Comparison of ENCODE assay signal across 29 cellular contexts in genomic region chr15:68078365-68078764, GRCh38. TPM values are rescaled to one million over a fixed set of nuclear protein-coding genes. Genes with fewer than 3 reads are reported as not detected.
DNase-seq lines count a peak whose midpoint lies in the region; ATAC-seq, FAIRE-seq and TF ChIP-seq lines count a peak whose summit lies in the region.
"Had no signal": no experiment of that assay in that cellular context is flagged by ENCODE, and none has a peak within 500 bp of the region (broad histone marks: within the 10 kb centered on the region; RNA-seq: fewer than 3 reads in every experiment).

No MANE protein-coding gene starts in this region.

- H3K4me1 Mint-ChIP-seq in natural killer cell, result peaks cover 76 to 80% of the 10 kb centered on the region in 2 donors
- H3K4me1 Mint-ChIP-seq in natural killer cell treated with Interleukin-12 subunit alpha and Interleukin-12 subunit beta and Interleukin-15 and Interleukin-18, amount 100 ng/mL, for 72 hours (ENCODE audit: low read depth in 2 of 2), result peaks cover 50 to 67% of the 10 kb centered on the region in 2 donors
- H3K4me1 Mint-ChIP-seq in activated naive CD8-positive, alpha-beta T cell treated with anti-CD3 and anti-CD28 coated beads, Interleukin-2, amount 50 U/mL, for 24 hours, result peaks cover 79% of the 10 kb centered on the region

- H3K9me3 ChIP-seq in mucosa of descending colon, result no peaks in the 10 kb centered on the region
- H3K9me3 ChIP-seq: gastroesophageal sphincter, tibial nerve had no signal

- no peaks in the 10 kb centered on the region for H3K36me3 Mint-ChIP-seq in natural killer cell
- H3K36me3 Mint-ChIP-seq in natural killer cell treated with Interleukin-12 subunit alpha and Interleukin-12 subunit beta and Interleukin-15 and Interleukin-18, amount 100 ng/mL, for 72 hours, result no peaks in the 10 kb centered on the region
- peaks cover 1% of the 10 kb centered on the region for H3K36me3 Mint-ChIP-seq in activated naive CD8-positive, alpha-beta T cell treated with anti-CD3 and anti-CD28 coated beads, Interleukin-2, amount 50 U/mL, for 24 hours (ENCODE audit: low read depth)

- H3K4me3 ChIP-seq in mucosa of descending colon, result no peak overlapping the region
- H3K4me3 ChIP-seq: hepatocyte, tibial nerve had no signal

- ATAC-seq in natural killer cell, result peak; percentile 62 to 69 (median 68)
- ATAC-seq in natural killer cell treated with Interleukin-12 subunit alpha and Interleukin-12 subunit beta and Interleukin-15 and Interleukin-18, amount 100 ng/mL, for 72 hours, result no peak
- peak; percentile 65 for ATAC-seq in activated naive CD8-positive, alpha-beta T cell treated with anti-CD3 and anti-CD28 coated beads, Interleukin-2, amount 50 U/mL, for 24 hours
- peak; percentile 74 for ATAC-seq in mucosa of descending colon
- no peak for ATAC-seq in HG03159 (IDR thresholded peaks at IDR 0.05; ENCODE audit: unreplicated experiment)
- ATAC-seq in GM21360 (IDR thresholded peaks at IDR 0.05; ENCODE audit: unreplicated experiment), result no peak
- ATAC-seq: gastroesophageal sphincter, Panc1, right cardiac atrium had no signal

- H3K4me1 ChIP-seq in mucosa of descending colon (ENCODE audit: low read depth), result peaks cover 15% of the 10 kb centered on the region

- TF ChIP-seq POLR2A in H54 (IDR thresholded peaks at IDR 0.05; ENCODE audit: low read depth, low read length), result no peak

- peak overlapping the region; percentile 16 to 75 for H3K27ac Mint-ChIP-seq in natural killer cell
- H3K27ac Mint-ChIP-seq in natural killer cell treated with Interleukin-12 subunit alpha and Interleukin-12 subunit beta and Interleukin-15 and Interleukin-18, amount 100 ng/mL, for 72 hours, result no peak overlapping the region
- no peak overlapping the region for H3K27ac Mint-ChIP-seq in activated naive CD8-positive, alpha-beta T cell treated with anti-CD3 and anti-CD28 coated beads, Interleukin-2, amount 50 U/mL, for 24 hours
- H3K27ac Mint-ChIP-seq: activated CD4-positive, alpha-beta T cell treated with anti-CD3 and anti-CD28 coated beads, Interleukin-2, amount 10 ng/mL, durations not matched to agents 24 days and 14 days; activated T-cell treated with anti-CD3 and anti-CD28 coated beads, Interleukin-2, amount 50 U/mL, for 24 hours had no signal

- no peaks in the 10 kb centered on the region for H3K36me3 ChIP-seq in mucosa of descending colon (ENCODE audit: low read depth)
- H3K36me3 ChIP-seq: brain microvascular endothelial cell, gastroesophageal sphincter, tibial nerve, WERI-Rb-1 had no signal

- H3K27me3 Mint-ChIP-seq in natural killer cell (ENCODE audit: low read depth in 2 of 2), result no peaks in the 10 kb centered on the region
- H3K27me3 Mint-ChIP-seq in natural killer cell treated with Interleukin-12 subunit alpha and Interleukin-12 subunit beta and Interleukin-15 and Interleukin-18, amount 100 ng/mL, for 72 hours, result no peaks in the 10 kb centered on the region
- no peaks in the 10 kb centered on the region for H3K27me3 Mint-ChIP-seq in activated naive CD8-positive, alpha-beta T cell treated with anti-CD3 and anti-CD28 coated beads, Interleukin-2, amount 50 U/mL, for 24 hours
- H3K27me3 Mint-ChIP-seq: activated CD4-positive, alpha-beta T cell treated with anti-CD3 and anti-CD28 coated beads, Interleukin-2, amount 10 ng/mL, durations not matched to agents 24 days and 14 days; activated T-cell treated with anti-CD3 and anti-CD28 coated beads, Interleukin-2, amount 50 U/mL, for 24 hours had no signal

- DNase-seq in natural killer cell, result no peak
- no peak for DNase-seq in natural killer cell treated with Interleukin-12 subunit alpha and Interleukin-12 subunit beta and Interleukin-15 and Interleukin-18, amount 100 ng/mL, for 72 hours (ENCODE audit: low spot score)
- no peak for DNase-seq in activated naive CD8-positive, alpha-beta T cell treated with anti-CD3 and anti-CD28 coated beads, Interleukin-2, amount 50 U/mL, for 24 hours
- no peak for DNase-seq in mucosa of descending colon
- no peak for DNase-seq in H54 (ENCODE audit: insufficient read length, low spot score)
- DNase-seq in GM19239 (ENCODE audit: insufficient read length, low spot score), result no peak
- DNase-seq: activated CD4-positive, alpha-beta T cell treated with anti-CD3 and anti-CD28 coated beads, Interleukin-2, amount 10 ng/mL, durations not matched to agents 24 days and 14 days; activated effector memory CD4-positive, alpha-beta T cell treated with anti-CD3 and anti-CD28 coated beads, Interleukin-2, amount 50 U/mL, for 16 hours; activated T-cell treated with anti-CD3 and anti-CD28 coated beads, Interleukin-2, amount 50 U/mL, for 24 hours; amniotic stem cell; brain microvascular endothelial cell; DMS 273 treated with DMSO at 0.1 percent for 48 hours; mammary epithelial cell; NCI-H1436 treated with DMSO at 0.1 percent for 48 hours; NCI-H226; NCI-H69; posterior cingulate gyrus; right cardiac atrium; SHP77 treated with DMSO at 0.1 percent for 48 hours; stimulated activated CD8-positive, alpha-beta memory T cell treated with anti-CD3 and anti-CD28 coated beads, Interleukin-4, amount 100 ng/mL, for 48 hours; SW 1271; WERI-Rb-1 had no signal

- FAIRE-seq in H54 (lab: Jason Lieb, UNC) (no peak), GM19239 (lab: Jason Lieb, UNC) (no peak)
- FAIRE-seq: GM12892 had no signal

- intact Hi-C loops in natural killer cell (cut with micrococcal nuclease) (loop anchor here (5.0 kb wide), 1 partner anchor 34 kb away; no protein-coding TSS in a partner anchor), mucosa of descending colon (cut with DNase I, micrococcal nuclease) (no loop called here)

- TF ChIP-seq CTCF in natural killer cell (IDR thresholded peaks at IDR 0.05), result no peak
- no peak for TF ChIP-seq CTCF in mucosa of descending colon (IDR thresholded peaks at IDR 0.05)

- peak overlapping the region; percentile 2 for H3K4me3 Mint-ChIP-seq in natural killer cell
- no peak overlapping the region for H3K4me3 Mint-ChIP-seq in natural killer cell treated with Interleukin-12 subunit alpha and Interleukin-12 subunit beta and Interleukin-15 and Interleukin-18, amount 100 ng/mL, for 72 hours
- H3K4me3 Mint-ChIP-seq in activated naive CD8-positive, alpha-beta T cell treated with anti-CD3 and anti-CD28 coated beads, Interleukin-2, amount 50 U/mL, for 24 hours, result no peak overlapping the region
- H3K4me3 Mint-ChIP-seq: activated CD4-positive, alpha-beta T cell treated with anti-CD3 and anti-CD28 coated beads, Interleukin-2, amount 10 ng/mL, durations not matched to agents 24 days and 14 days; activated T-cell treated with anti-CD3 and anti-CD28 coated beads, Interleukin-2, amount 50 U/mL, for 24 hours had no signal

- no peaks in the 10 kb centered on the region for H3K9me3 Mint-ChIP-seq in natural killer cell
- H3K9me3 Mint-ChIP-seq in natural killer cell treated with Interleukin-12 subunit alpha and Interleukin-12 subunit beta and Interleukin-15 and Interleukin-18, amount 100 ng/mL, for 72 hours, result no peaks in the 10 kb centered on the region
- no peaks in the 10 kb centered on the region for H3K9me3 Mint-ChIP-seq in activated naive CD8-positive, alpha-beta T cell treated with anti-CD3 and anti-CD28 coated beads, Interleukin-2, amount 50 U/mL, for 24 hours
- H3K9me3 Mint-ChIP-seq: activated CD4-positive, alpha-beta T cell treated with anti-CD3 and anti-CD28 coated beads, Interleukin-2, amount 10 ng/mL, durations not matched to agents 24 days and 14 days; activated T-cell treated with anti-CD3 and anti-CD28 coated beads, Interleukin-2, amount 50 U/mL, for 24 hours had no signal

RNA-seq across cellular contexts. Expression of gene PIAS1, which starts 24.2 kb away (rescaled TPM):
- 100 to 1,000 TPM in 1 of 3 donors, 10 to 100 TPM in 2; 94.7 to 103 (median 99.2) TPM for total RNA-seq in natural killer cell
- total RNA-seq in natural killer cell treated with Interleukin-12 subunit alpha and Interleukin-12 subunit beta and Interleukin-15 and Interleukin-18, amount 100 ng/mL, for 72 hours, result 10 to 100 TPM; 35.0 to 50.4 TPM
- total RNA-seq in mucosa of descending colon, result 10 to 100 TPM; 35.4 to 59.3 (median 37.7) TPM

Comparison
In these comparisons a context has a peak if more than half of its experiments do, and no peak if none do; other contexts are left out.
1. ATAC-seq: peak in natural killer cell (3 of 3), activated naive CD8-positive, alpha-beta T cell treated with anti-CD3 and anti-CD28 coated beads, Interleukin-2, amount 50 U/mL, for 24 hours (single experiment) and mucosa of descending colon (single experiment); none in natural killer cell treated with Interleukin-12 subunit alpha and Interleukin-12 subunit beta and Interleukin-15 and Interleukin-18, amount 100 ng/mL, for 72 hours (0 of 2), HG03159 (single experiment) and GM21360 (single experiment).
2. H3K27ac Mint-ChIP-seq: peak in natural killer cell (2 of 2); none in natural killer cell treated with Interleukin-12 subunit alpha and Interleukin-12 subunit beta and Interleukin-15 and Interleukin-18, amount 100 ng/mL, for 72 hours (0 of 2) and activated naive CD8-positive, alpha-beta T cell treated with anti-CD3 and anti-CD28 coated beads, Interleukin-2, amount 50 U/mL, for 24 hours (single experiment).